13 cellular contexts compared by ENCODE assay signal in the genomic region with DNA sequence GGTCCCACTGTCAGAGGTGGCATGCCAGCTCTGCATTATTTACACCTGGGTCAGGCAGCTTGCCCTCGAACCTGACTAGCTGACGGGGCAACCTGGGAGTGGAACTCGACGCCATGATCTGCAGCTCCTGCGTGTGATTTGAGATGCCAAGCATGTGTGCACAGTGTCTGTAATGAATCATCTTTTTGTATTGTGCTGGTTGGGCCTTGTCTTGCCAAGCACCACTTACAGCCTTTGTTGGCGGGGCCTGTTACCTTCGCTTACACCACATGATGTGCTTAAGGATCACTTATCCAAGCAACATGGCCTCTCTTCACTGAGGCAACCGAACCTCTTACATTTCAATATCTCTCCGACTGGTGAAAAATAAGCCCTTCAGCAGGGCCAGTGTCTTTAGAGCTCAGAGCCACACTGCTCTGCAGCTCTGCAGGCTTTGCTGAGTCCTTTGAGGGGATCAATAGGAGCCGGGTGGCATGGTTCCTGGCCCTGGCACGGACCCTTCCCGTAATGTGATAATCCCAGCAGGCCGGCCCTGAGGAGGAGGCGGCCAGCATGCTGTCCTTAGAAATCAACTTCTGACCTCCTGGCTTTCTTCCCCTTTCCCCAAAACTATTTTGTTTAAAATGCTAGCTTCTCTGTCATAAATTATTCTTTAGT.
DNase-seq lines count a peak whose midpoint lies in the region; ATAC-seq and TF ChIP-seq lines count a peak whose summit lies in the region.
"Had no signal": no experiment of that assay in that cellular context is flagged by ENCODE, and none has a peak within 500 bp of the region (broad histone marks: within the 10 kb centered on the region; RNA-seq: fewer than 3 reads in every experiment).

No MANE protein-coding gene starts in this region.

- H3K4me3 ChIP-seq in dorsolateral prefrontal cortex: peak overlapping the region in 1 of 59 donors; percentile 0
- no peak overlapping the region for H3K4me3 ChIP-seq in tibial artery
- H3K4me3 ChIP-seq: GM12878 had no signal

- TF ChIP-seq CTCF in dorsolateral prefrontal cortex (IDR thresholded peaks at IDR 0.05 in 54 of 56, conservative IDR thresholded peaks at IDR 0.05 in 2 of 56; ENCODE audit: low read depth in 1 of 56, partially characterized antibody in 56 of 56) (no peak), tibial artery (IDR thresholded peaks at IDR 0.05) (no peak)

- intact Hi-C loops in dorsolateral prefrontal cortex (cut with DNase I) (loop anchor here (5.0 to 10.0 kb wide), 3 partner anchors 250 to 760 kb away; no protein-coding TSS in a partner anchor), tibial artery (cut with DNase I; ENCODE audit: low total_unique reads) (no loop called here)

- DNase-seq in NCI-H2107 (lab: John Stamatoyannopoulos, UW): peak; percentile 36
- peak in 5 of 10 donors; percentile 10 to 45 (median 40) for DNase-seq in dorsolateral prefrontal cortex
- DNase-seq in midbrain (lab: John Stamatoyannopoulos, UW): peak; percentile 34
- DNase-seq in tibial artery: no peak
- no peak for DNase-seq in middle frontal gyrus (ENCODE audit: extremely low spot score, low spot score)
- no peak for DNase-seq in A172 (ENCODE audit: low spot score)
- DNase-seq: activated gamma-delta T cell treated with Interleukin-2 at 50 U/mL for 16 hours, cerebellar nuclear complex had no signal

- ATAC-seq in GM18511 (IDR thresholded peaks at IDR 0.05; ENCODE audit: unreplicated experiment): no peak
- ATAC-seq: activated CD4-positive, alpha-beta T cell treated with anti-CD3 and anti-CD28 coated beads for 36 hours; foreskin keratinocyte had no signal

- H3K27ac ChIP-seq in dorsolateral prefrontal cortex (peak overlapping the region in 55 of 59 donors; percentile 7 to 80 (median 58)), tibial artery (peak overlapping the region; percentile 13 to 51)
- H3K27ac ChIP-seq: foreskin keratinocyte, KMS-11 had no signal

- H3K27me3 ChIP-seq in dorsolateral prefrontal cortex: no peaks in the 10 kb centered on the region
- H3K27me3 ChIP-seq in tibial artery: no peaks in the 10 kb centered on the region
- H3K27me3 ChIP-seq: foreskin keratinocyte had no signal

- no peaks in the 10 kb centered on the region for H3K9me3 ChIP-seq in tibial artery

- H3K4me1 ChIP-seq in tibial artery: peaks cover 0 to 20% (median 11%) of the 10 kb centered on the region in 4 donors
- H3K4me1 ChIP-seq: foreskin keratinocyte had no signal

- H3K36me3 ChIP-seq in tibial artery: no peaks in the 10 kb centered on the region

Comparison
In these comparisons a context has a peak if more than half of its experiments do, and no peak if none do; other contexts are left out.
1. DNase-seq: peak in NCI-H2107 (single experiment) and midbrain (single experiment); none in tibial artery (0 of 2), middle frontal gyrus (single experiment) and A172 (single experiment).